Comparison of ENCODE assay signal across 25 cellular contexts in genomic region chr9:126440042-126440441, GRCh38.
DNase-seq lines count a peak whose midpoint lies in the region; ATAC-seq lines count a peak whose summit lies in the region.
"Had no signal": no experiment of that assay in that cellular context is flagged by ENCODE, and none has a peak within 500 bp of the region (broad histone marks: within the 10 kb centered on the region; RNA-seq: fewer than 3 reads in every experiment).

No MANE protein-coding gene starts in this region.

- H3K4me1 Mint-ChIP-seq in activated naive CD8-positive, alpha-beta T cell treated with anti-CD3 and anti-CD28 coated beads for 36 hours: peaks cover 37% of the 10 kb centered on the region

- no peaks in the 10 kb centered on the region for H3K27me3 Mint-ChIP-seq in activated naive CD8-positive, alpha-beta T cell treated with anti-CD3 and anti-CD28 coated beads for 36 hours
- H3K27me3 Mint-ChIP-seq: CD4-positive, CD25-positive, alpha-beta regulatory T cell; stimulated activated naive CD8-positive, alpha-beta T cell treated with anti-CD3 and anti-CD28 coated beads, Interleukin-15, amount 100 ng/mL, for 72 hours had no signal

- no peak for ATAC-seq in HG03460 (IDR thresholded peaks at IDR 0.05; ENCODE audit: unreplicated experiment)
- ATAC-seq: heart right ventricle; left colon; naive thymus-derived CD4-positive, alpha-beta T cell; pancreas had no signal

- H3K4me3 Mint-ChIP-seq in activated naive CD8-positive, alpha-beta T cell treated with anti-CD3 and anti-CD28 coated beads for 36 hours: no peak overlapping the region
- H3K4me3 Mint-ChIP-seq: activated T-cell treated with anti-CD3 and anti-CD28 coated beads, Interleukin-2, amount 50 U/mL, for 4 hours; CD4-positive, CD25-positive, alpha-beta regulatory T cell; IgD-negative memory B cell; naive thymus-derived CD4-positive, alpha-beta T cell; T-helper 1 cell treated with Interleukin-12 subunit alpha and Interleukin-12 subunit beta and Interleukin-4 antibody, amounts not matched to agents 30 μg/mL and 1 μg/mL, for 36 hours had no signal

- DNase-seq in NCI-H1417 (lab: John Stamatoyannopoulos, UW) (peak in 2 of 3 experiments; percentile 16 to 38), NCI-H1417 treated with DMSO at 0.1 percent for 48 hours (lab: John Stamatoyannopoulos, UW) (no peak), astrocyte of the hippocampus (ENCODE audit: low read depth, low spot score) (peak; percentile 26), mesenteric fat pad (ENCODE audit: low spot score) (peak; percentile 51), superior temporal gyrus (ENCODE audit: extremely low spot score) (no peak)
- peak; percentile 20 for DNase-seq in stimulated activated CD8-positive, alpha-beta memory T cell treated with anti-CD3 and anti-CD28 coated beads, Interleukin-4, amount 100 ng/mL, for 48 hours
- no peak for DNase-seq in activated naive CD8-positive, alpha-beta T cell treated with anti-CD3 and anti-CD28 coated beads for 36 hours
- DNase-seq: 8988T; activated CD4-positive, CD25-positive, alpha-beta regulatory T cell treated with anti-CD3 and anti-CD28 coated beads, Interleukin-2, amount 50 U/mL, for 72 hours; activated naive CD4-positive, alpha-beta T cell; activated T-cell treated with anti-CD3 and anti-CD28 coated beads, Interleukin-2, amount 50 U/mL, for 4 hours; central memory CD4-positive, alpha-beta T cell; heart right ventricle; left colon; mesendoderm; naive thymus-derived CD4-positive, alpha-beta T cell; NCI-H510A treated with DMSO at 0.1 percent for 48 hours; pancreas; RPMI8226; stimulated activated CD4-positive, alpha-beta T cell treated with anti-CD3 and anti-CD28 coated beads, Interleukin-4, amount 100 ng/mL, for 4 hours had no signal

- peaks cover 2% of the 10 kb centered on the region for H3K36me3 Mint-ChIP-seq in activated naive CD8-positive, alpha-beta T cell treated with anti-CD3 and anti-CD28 coated beads for 36 hours
- H3K36me3 Mint-ChIP-seq: CD4-positive, CD25-positive, alpha-beta regulatory T cell; IgD-negative memory B cell; naive thymus-derived CD4-positive, alpha-beta T cell had no signal

- no peak overlapping the region for H3K27ac Mint-ChIP-seq in activated naive CD8-positive, alpha-beta T cell treated with anti-CD3 and anti-CD28 coated beads for 36 hours
- H3K27ac Mint-ChIP-seq: IgD-negative memory B cell; T-helper 1 cell treated with Interleukin-12 subunit alpha and Interleukin-12 subunit beta and Interleukin-4 antibody, amounts not matched to agents 30 μg/mL and 1 μg/mL, for 36 hours had no signal

- no peaks in the 10 kb centered on the region for H3K9me3 Mint-ChIP-seq in activated naive CD8-positive, alpha-beta T cell treated with anti-CD3 and anti-CD28 coated beads for 36 hours
- H3K9me3 Mint-ChIP-seq: activated T-cell treated with anti-CD3 and anti-CD28 coated beads, Interleukin-2, amount 50 U/mL, for 4 hours; CD4-positive, CD25-positive, alpha-beta regulatory T cell; IgD-negative memory B cell; naive thymus-derived CD4-positive, alpha-beta T cell; stimulated activated naive CD8-positive, alpha-beta T cell treated with anti-CD3 and anti-CD28 coated beads, Interleukin-15, amount 100 ng/mL, for 72 hours; T-helper 1 cell treated with Interleukin-12 subunit alpha and Interleukin-12 subunit beta and Interleukin-4 antibody, amounts not matched to agents 30 μg/mL and 1 μg/mL, for 36 hours had no signal

Comparison
In these comparisons a context has a peak if more than half of its experiments do, and no peak if none do; other contexts are left out.
1. DNase-seq: peak in NCI-H1417 (2 of 3), astrocyte of the hippocampus (single experiment), mesenteric fat pad (single experiment) and stimulated activated CD8-positive, alpha-beta memory T cell treated with anti-CD3 and anti-CD28 coated beads, Interleukin-4, amount 100 ng/mL, for 48 hours (single experiment); none in NCI-H1417 treated with DMSO at 0.1 percent for 48 hours (single experiment), superior temporal gyrus (single experiment) and activated naive CD8-positive, alpha-beta T cell treated with anti-CD3 and anti-CD28 coated beads for 36 hours (single experiment).